Comparison of ENCODE assay signal across 23 cellular contexts in the genomic region with DNA sequence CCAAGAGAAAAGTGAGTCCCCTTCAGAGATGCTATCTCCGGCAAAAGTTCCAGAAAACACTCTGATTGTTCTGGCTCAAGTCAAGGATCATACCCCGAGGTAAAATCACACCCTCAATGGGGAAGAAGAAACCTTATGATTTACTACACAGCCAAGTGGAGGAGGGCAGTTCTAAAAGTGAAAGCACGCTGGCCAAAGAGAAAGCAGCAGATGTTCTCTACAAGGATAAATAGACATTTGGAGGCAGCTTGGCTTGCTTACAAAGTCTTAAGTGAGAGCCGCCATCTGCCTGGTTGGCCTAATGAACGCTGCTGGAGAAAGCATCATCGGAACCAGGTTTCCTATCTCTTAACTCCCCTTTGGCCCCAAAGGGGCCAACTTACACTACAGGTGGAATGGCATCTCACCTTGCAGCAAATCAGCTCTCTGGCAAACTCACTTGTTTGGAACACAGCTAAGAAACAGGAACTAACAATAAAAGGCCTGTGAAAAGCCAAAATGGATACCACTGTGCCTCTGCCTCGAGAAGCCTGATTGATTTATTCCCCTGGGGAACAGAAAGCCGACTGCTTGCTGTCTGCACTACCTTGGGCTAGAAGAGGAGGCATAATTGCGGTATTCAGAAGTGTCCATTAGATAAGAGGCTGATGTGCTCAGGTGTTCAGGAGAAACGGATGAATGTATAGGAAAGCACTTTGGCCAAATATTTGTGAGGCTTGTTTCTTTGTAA. TPM values are rescaled to one million over a fixed set of nuclear protein-coding genes. Genes with fewer than 3 reads are reported as not detected.
DNase-seq lines count a peak whose midpoint lies in the region; ATAC-seq and TF ChIP-seq lines count a peak whose summit lies in the region.
"Had no signal": no experiment of that assay in that cellular context is flagged by ENCODE, and none has a peak within 500 bp of the region (broad histone marks: within the 10 kb centered on the region; RNA-seq: fewer than 3 reads in every experiment).

No MANE protein-coding gene starts in this region.

- no peak overlapping the region for H3K27ac ChIP-seq in upper lobe of right lung
- H3K27ac ChIP-seq: BLaER1 treated with 17β-estradiol and CSF1 and Interleukin-3, amounts not matched to agents 10 nM and 100 nM; coronary artery; HL-60; prostate gland; uterus had no signal

- H3K4me3 ChIP-seq in upper lobe of right lung = no peak overlapping the region
- H3K4me3 ChIP-seq: BLaER1 treated with 17β-estradiol and CSF1 and Interleukin-3, amounts not matched to agents 10 nM and 100 nM; coronary artery; prostate gland; uterus had no signal

- H3K9me3 Mint-ChIP-seq in activated T-cell treated with anti-CD3 and anti-CD28 coated beads, Interleukin-2, amount 50 U/mL, for 72 hours = no peaks in the 10 kb centered on the region
- H3K9me3 Mint-ChIP-seq: activated naive CD8-positive, alpha-beta T cell treated with anti-CD3 and anti-CD28 coated beads, Interleukin-2, amount 10 ng/mL, durations not matched to agents 7 days and 5 days; activated T-helper 2 cell treated with anti-CD3 and anti-CD28 coated beads, Interferon-gamma antibody, Interleukin-2, Interleukin-4, amounts not matched to agents 10 μg/mL and 5 μg/mL and 100 μg/mL, durations not matched to agents 14 hours and 24 hours and 36 hours; IgD-negative memory B cell had no signal

- H3K4me1 Mint-ChIP-seq in activated T-cell treated with anti-CD3 and anti-CD28 coated beads, Interleukin-2, amount 50 U/mL, for 72 hours (ENCODE audit: low read depth) = no peaks in the 10 kb centered on the region
- H3K4me1 Mint-ChIP-seq: activated CD8-positive, alpha-beta memory T cell treated with anti-CD3 and anti-CD28 coated beads, Interleukin-2, amount 10 ng/mL, durations not matched to agents 7 days and 5 days; activated naive CD8-positive, alpha-beta T cell treated with anti-CD3 and anti-CD28 coated beads, Interleukin-2, amount 10 ng/mL, durations not matched to agents 7 days and 5 days had no signal

- no peaks in the 10 kb centered on the region for H3K36me3 Mint-ChIP-seq in activated T-cell treated with anti-CD3 and anti-CD28 coated beads, Interleukin-2, amount 50 U/mL, for 72 hours (ENCODE audit: insufficient read depth in 2 of 2)
- H3K36me3 Mint-ChIP-seq: activated CD8-positive, alpha-beta memory T cell treated with anti-CD3 and anti-CD28 coated beads, Interleukin-2, amount 10 ng/mL, durations not matched to agents 7 days and 5 days; activated naive CD8-positive, alpha-beta T cell treated with anti-CD3 and anti-CD28 coated beads, Interleukin-2, amount 10 ng/mL, durations not matched to agents 7 days and 5 days; IgD-negative memory B cell had no signal

- H3K4me3 Mint-ChIP-seq in activated T-cell treated with anti-CD3 and anti-CD28 coated beads, Interleukin-2, amount 50 U/mL, for 72 hours = no peak overlapping the region
- H3K4me3 Mint-ChIP-seq: activated CD8-positive, alpha-beta memory T cell treated with anti-CD3 and anti-CD28 coated beads, Interleukin-2, amount 10 ng/mL, durations not matched to agents 7 days and 5 days; activated naive CD8-positive, alpha-beta T cell treated with anti-CD3 and anti-CD28 coated beads, Interleukin-2, amount 10 ng/mL, durations not matched to agents 7 days and 5 days; IgD-negative memory B cell had no signal

- H3K27me3 ChIP-seq in upper lobe of right lung = no peaks in the 10 kb centered on the region
- H3K27me3 ChIP-seq: BLaER1 treated with 17β-estradiol and CSF1 and Interleukin-3, amounts not matched to agents 10 nM and 100 nM; uterus had no signal

- DNase-seq in D341Med (ENCODE audit: low spot score) (peak; percentile 60), NCI-H1694 (lab: John Stamatoyannopoulos, UW) (peak; percentile 80), NCI-H524 treated with DMSO at 0.1 percent for 48 hours (lab: John Stamatoyannopoulos, UW) (peak; percentile 71), left kidney (ENCODE audit: low read depth, low spot score) (peak; percentile 27), DMS79 (lab: John Stamatoyannopoulos, UW) (no peak), upper lobe of right lung (no peak), COLO829 (ENCODE audit: low spot score) (no peak)
- DNase-seq in activated T-cell treated with anti-CD3 and anti-CD28 coated beads, Interleukin-2, amount 50 U/mL, for 72 hours = no peak
- DNase-seq: activated CD4-positive, alpha-beta T cell treated with anti-CD3 and anti-CD28 coated beads for 48 hours; activated CD8-positive, alpha-beta memory T cell treated with anti-CD3 and anti-CD28 coated beads, Interleukin-2, amount 10 ng/mL, durations not matched to agents 7 days and 5 days; activated naive CD8-positive, alpha-beta T cell treated with anti-CD3 and anti-CD28 coated beads, Interleukin-2, amount 10 ng/mL, durations not matched to agents 7 days and 5 days; HCEC 1CT; kidney glomerular epithelial cell; NCI-H2227 treated with DMSO at 0.1 percent for 48 hours; substantia nigra; uterus had no signal

- H3K36me3 ChIP-seq in upper lobe of right lung = no peaks in the 10 kb centered on the region
- H3K36me3 ChIP-seq: BLaER1 treated with 17β-estradiol and CSF1 and Interleukin-3, amounts not matched to agents 10 nM and 100 nM; prostate gland; uterus had no signal

- no peak overlapping the region for H3K27ac Mint-ChIP-seq in activated T-cell treated with anti-CD3 and anti-CD28 coated beads, Interleukin-2, amount 50 U/mL, for 72 hours
- H3K27ac Mint-ChIP-seq: activated CD8-positive, alpha-beta memory T cell treated with anti-CD3 and anti-CD28 coated beads, Interleukin-2, amount 10 ng/mL, durations not matched to agents 7 days and 5 days; activated naive CD8-positive, alpha-beta T cell treated with anti-CD3 and anti-CD28 coated beads, Interleukin-2, amount 10 ng/mL, durations not matched to agents 7 days and 5 days; activated T-helper 2 cell treated with anti-CD3 and anti-CD28 coated beads, Interferon-gamma antibody, Interleukin-2, Interleukin-4, amounts not matched to agents 10 μg/mL and 5 μg/mL and 100 μg/mL, durations not matched to agents 14 hours and 24 hours and 36 hours; IgD-negative memory B cell had no signal

- intact Hi-C loops in upper lobe of right lung (cut with DNase I) = no loop called here

- H3K27me3 Mint-ChIP-seq in activated T-cell treated with anti-CD3 and anti-CD28 coated beads, Interleukin-2, amount 50 U/mL, for 72 hours (ENCODE audit: low read depth) = peaks cover 22% of the 10 kb centered on the region

- ATAC-seq in activated T-cell treated with anti-CD3 and anti-CD28 coated beads, Interleukin-2, amount 50 U/mL, for 72 hours (replicated peaks in 1 of 2) = no peak
- ATAC-seq in upper lobe of right lung = no peak
- ATAC-seq: activated CD8-positive, alpha-beta memory T cell treated with anti-CD3 and anti-CD28 coated beads, Interleukin-2, amount 10 ng/mL, durations not matched to agents 7 days and 5 days; Right ventricle myocardium inferior had no signal

- no peaks in the 10 kb centered on the region for H3K4me1 ChIP-seq in upper lobe of right lung
- H3K4me1 ChIP-seq: BLaER1 treated with 17β-estradiol and CSF1 and Interleukin-3, amounts not matched to agents 10 nM and 100 nM; prostate gland; uterus had no signal

- no peaks in the 10 kb centered on the region for H3K9me3 ChIP-seq in upper lobe of right lung
- H3K9me3 ChIP-seq: BLaER1 treated with 17β-estradiol and CSF1 and Interleukin-3, amounts not matched to agents 10 nM and 100 nM; prostate gland; uterus had no signal

- no peak for TF ChIP-seq CTCF in upper lobe of right lung (IDR thresholded peaks at IDR 0.05)

RNA-seq across cellular contexts. Expression of a gene that starts 22.7 kb away (rescaled TPM):
- under 1 TPM; 0.07 to 0.10 TPM for total RNA-seq in activated T-cell treated with anti-CD3 and anti-CD28 coated beads, Interleukin-2, amount 50 U/mL, for 72 hours
- 20.2 TPM for total RNA-seq in upper lobe of right lung
- total RNA-seq: activated T-helper 2 cell treated with anti-CD3 and anti-CD28 coated beads, Interferon-gamma antibody, Interleukin-2, Interleukin-4, amounts not matched to agents 10 μg/mL and 5 μg/mL and 100 μg/mL, durations not matched to agents 14 hours and 24 hours and 36 hours had no signal

Comparison
In these comparisons a context has a peak if more than half of its experiments do, and no peak if none do; other contexts are left out.
1. DNase-seq: peak in D341Med (single experiment), NCI-H1694 (single experiment), NCI-H524 treated with DMSO at 0.1 percent for 48 hours (single experiment) and left kidney (single experiment); none in activated T-cell treated with anti-CD3 and anti-CD28 coated beads, Interleukin-2, amount 50 U/mL, for 72 hours (0 of 2), DMS79 (single experiment), upper lobe of right lung (single experiment) and COLO829 (single experiment).
2. RNA of a gene that starts 22.7 kb away (total RNA-seq): 20.2 TPM in upper lobe of right lung (single experiment); 0.07 to 0.10 TPM in activated T-cell treated with anti-CD3 and anti-CD28 coated beads, Interleukin-2, amount 50 U/mL, for 72 hours; every median in the first group is over 10 times any median in the second.